In the genomic region with DNA sequence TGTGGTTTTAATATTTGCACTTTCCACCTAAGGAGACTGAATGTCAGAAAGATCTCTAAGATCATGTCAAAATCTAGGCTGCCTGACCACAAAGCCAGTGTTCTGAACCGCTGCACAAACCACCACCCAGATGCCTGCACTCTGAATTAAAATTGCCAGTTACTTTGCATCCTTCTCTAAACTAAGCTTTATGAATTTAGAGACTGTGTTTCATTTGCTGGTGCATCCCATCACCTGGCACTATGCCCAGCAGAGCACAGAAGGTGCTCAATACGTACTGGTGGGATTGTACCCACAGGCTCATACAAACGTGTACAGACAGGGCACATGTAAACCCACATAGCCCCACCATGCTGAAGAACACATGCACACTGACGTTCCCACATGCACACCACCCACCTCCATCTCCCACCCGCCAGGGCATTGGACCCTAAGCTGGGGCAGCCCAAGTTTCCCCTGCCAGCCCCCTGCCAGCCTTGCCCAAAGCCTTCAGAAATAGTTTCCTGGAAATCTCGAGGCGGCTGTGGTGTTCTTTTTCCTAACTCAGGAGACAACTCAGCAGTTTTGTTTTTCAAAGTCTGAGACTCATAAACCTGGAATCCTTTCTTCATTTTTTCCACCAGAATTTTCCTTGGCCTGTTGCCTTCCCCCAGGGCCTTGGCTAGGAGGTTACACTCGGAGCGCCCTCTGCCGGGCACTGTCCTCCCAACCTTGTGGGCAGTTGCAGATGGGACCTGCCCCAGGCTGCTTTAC, we compare ENCODE assay signal across 8 cellular contexts. TPM values are rescaled to one million over a fixed set of nuclear protein-coding genes. Genes with fewer than 3 reads are reported as not detected.
A peak's percentile ranks its signal among the peaks of the same experiment; 100 is the strongest.
DNase-seq lines count a peak whose midpoint lies in the region; ATAC-seq and TF ChIP-seq lines count a peak whose summit lies in the region.

No MANE protein-coding gene starts in this region.

- peak in 1 of 2 experiments; percentile 66; a peak in 3 of 4 replicates for TF ChIP-seq EP300 in SK-N-SH (IDR thresholded peaks at IDR 0.05; ENCODE audit: borderline replicate concordance in 1 of 2, low read depth in 1 of 2, low read length in 1 of 2)
- no peak for TF ChIP-seq EP300 in ovary (IDR thresholded peaks at IDR 0.05)

- H3K27me3 ChIP-seq in SK-N-SH (ENCODE audit: insufficient read depth): no peaks in the 10 kb centered on the region
- H3K27me3 ChIP-seq in ovary: no peaks in the 10 kb centered on the region
- no peaks in the 10 kb centered on the region for H3K27me3 ChIP-seq in thoracic aorta (replicated peaks; ENCODE audit: insufficient read depth)

- TF ChIP-seq POLR2A in NB4 (IDR thresholded peaks at IDR 0.05; ENCODE audit: extremely low read depth, insufficient read length) (no peak), ovary (IDR thresholded peaks at IDR 0.05) (no peak)

- H3K27me3 Mint-ChIP-seq in activated naive CD4-positive, alpha-beta T cell treated with anti-CD3 and anti-CD28 coated beads, Interleukin-2, amount 50 U/mL, for 24 hours: no peaks in the 10 kb centered on the region

- H3K27ac ChIP-seq in SK-N-SH (ENCODE audit: low read depth in 2 of 2, low read length in 1 of 2) (peak overlapping the region; percentile 87 to 98), ovary (peak overlapping the region; percentile 31 to 80), thoracic aorta (peak overlapping the region; percentile 96)

- H3K4me3 Mint-ChIP-seq in activated naive CD4-positive, alpha-beta T cell treated with anti-CD3 and anti-CD28 coated beads, Interleukin-2, amount 50 U/mL, for 24 hours: peak overlapping the region; percentile 69

- no peaks in the 10 kb centered on the region for H3K9me3 ChIP-seq in SK-N-SH
- H3K9me3 ChIP-seq in ovary: no peaks in the 10 kb centered on the region
- H3K9me3 ChIP-seq in thoracic aorta: no peaks in the 10 kb centered on the region

- peak; percentile 93 for TF ChIP-seq RAD21 in SK-N-SH (IDR thresholded peaks at IDR 0.05; ENCODE audit: low read length)

- POLR2A ChIA-PET in SK-N-SH (lab: Yijun Ruan, JAX): interaction anchor here (0.6 to 2.1 kb wide), 4 partner anchors 16 to 60 kb away, joined by 3 to 10 read pairs (median 9); a partner anchor contains a TSS

- peak overlapping the region; percentile 59 for H2AFZ ChIP-seq in SK-N-SH (ENCODE audit: low read depth)

- intact Hi-C loops in ovary (cut with DNase I): loop anchor here in 2 of 4 donors (2.0 to 10.0 kb wide), 2 partner anchors 61 to 67 kb away; a partner anchor contains a TSS

- H3K4me2 ChIP-seq in SK-N-SH: peak overlapping the region; percentile 94

- H3K27ac Mint-ChIP-seq in activated naive CD4-positive, alpha-beta T cell treated with anti-CD3 and anti-CD28 coated beads, Interleukin-2, amount 50 U/mL, for 24 hours: peak overlapping the region; percentile 96

- H3K79me2 ChIP-seq in SK-N-SH (ENCODE audit: insufficient read depth): no peaks in the 10 kb centered on the region

- CTCF ChIA-PET in SK-N-SH (lab: Yijun Ruan, JAX): interaction anchor here (0.5 to 3.6 kb wide), 27 partner anchors 10 to 939 kb away, joined by 3 to 42 read pairs (median 4); a partner anchor contains a TSS

- no peaks in the 10 kb centered on the region for H3K9me3 Mint-ChIP-seq in activated naive CD4-positive, alpha-beta T cell treated with anti-CD3 and anti-CD28 coated beads, Interleukin-2, amount 50 U/mL, for 24 hours

- H3K9ac ChIP-seq in SK-N-SH: peak overlapping the region; percentile 69

- H3K36me3 Mint-ChIP-seq in activated naive CD4-positive, alpha-beta T cell treated with anti-CD3 and anti-CD28 coated beads, Interleukin-2, amount 50 U/mL, for 24 hours: no peaks in the 10 kb centered on the region

- H4K20me1 ChIP-seq in SK-N-SH (ENCODE audit: insufficient read depth): no peaks in the 10 kb centered on the region

- DNase-seq in COLO668 (lab: John Stamatoyannopoulos, UW; ENCODE audit: unreplicated experiment) (peak; percentile 91), NB4 (ENCODE audit: low read depth) (peak; percentile 84), SK-N-SH (peak; percentile 83), globus pallidus (ENCODE audit: low spot score) (peak; percentile 86), ovary (peak; percentile 95 to 97 (median 97)), thoracic aorta (ENCODE audit: low spot score) (peak; percentile 77)

- H3K4me3 ChIP-seq in NB4 (ENCODE audit: low read depth, low read length) (no peak overlapping the region), SK-N-SH (ENCODE audit: low read depth in 2 of 2, low read length in 1 of 2) (peak overlapping the region; percentile 31 to 53; a peak in 3 of 4 replicates), ovary (peak overlapping the region; percentile 20), thoracic aorta (peak overlapping the region; percentile 60)

- peak; percentile 44 for ATAC-seq in GM21576 (IDR thresholded peaks at IDR 0.05; ENCODE audit: unreplicated experiment)
- peak; percentile 63 for ATAC-seq in thoracic aorta (ENCODE audit: insufficient number of reproducible peaks, low FRiP score, low read depth)

- H3K4me1 ChIP-seq in SK-N-SH (ENCODE audit: control insufficient read depth in 1 of 2, insufficient read depth in 2 of 2, low read depth in 1 of 2, low read length in 1 of 2) (peaks cover 38 to 56% of the 10 kb centered on the region in 2 experiments), ovary (ENCODE audit: insufficient read depth) (peaks cover 36% of the 10 kb centered on the region), thoracic aorta (ENCODE audit: control insufficient read depth in 1 of 2, low read depth in 2 of 2) (peaks cover 61 to 97% of the 10 kb centered on the region in 2 donors)

- WGBS in SK-N-SH (ENCODE audit: low lambda C conversion rate): 13% methylated on average over 10 of the region's 10 CpGs
- 4 to 8% (median 7%) methylated on average over 10 of the region's 10 CpGs for WGBS in ovary, 3 donors

- H3K4me1 Mint-ChIP-seq in activated naive CD4-positive, alpha-beta T cell treated with anti-CD3 and anti-CD28 coated beads, Interleukin-2, amount 50 U/mL, for 24 hours: peaks cover 62% of the 10 kb centered on the region

- H3K9me2 ChIP-seq in SK-N-SH: no peaks in the 10 kb centered on the region

- H3K36me3 ChIP-seq in SK-N-SH (replicated peaks in 1 of 2; ENCODE audit: control insufficient read depth in 1 of 2, insufficient read depth in 2 of 2, low read length in 1 of 2) (no peaks in the 10 kb centered on the region), ovary (no peaks in the 10 kb centered on the region), thoracic aorta (no peaks in the 10 kb centered on the region)

- H3F3A ChIP-seq in SK-N-SH (replicated peaks; ENCODE audit: insufficient read depth): peaks cover 43% of the 10 kb centered on the region

- TF ChIP-seq CTCF in NB4 (IDR thresholded peaks at IDR 0.05; ENCODE audit: low read depth, low read length): peak; percentile 87
- TF ChIP-seq CTCF in SK-N-SH (IDR thresholded peaks at IDR 0.05): peak; percentile 98
- TF ChIP-seq CTCF in ovary (IDR thresholded peaks at IDR 0.05): peak; percentile 82 to 91 (median 89)
- TF ChIP-seq CTCF in thoracic aorta (IDR thresholded peaks at IDR 0.05): peak; percentile 89

TF ChIP-seq in SK-N-SH, 30 proteins besides CTCF, POLR2A, EP300 and RAD21 (continues in another document):
- TF ChIP-seq TCF12 (IDR thresholded peaks at IDR 0.05): peak; percentile 64
- TF ChIP-seq POLR2AphosphoS5 (IDR thresholded peaks at IDR 0.05; ENCODE audit: low read depth, low read length): peak; percentile 22; the same call in 1 of the 2 replicates
- no peak for TF ChIP-seq FOXJ3 (CRISPR knock-in tag; IDR thresholded peaks at IDR 0.05)
- TF ChIP-seq CHD2 (IDR thresholded peaks at IDR 0.05; ENCODE audit: low read length, partially characterized antibody): peak; percentile 82
- peak; percentile 60; the same call in 1 of the 2 replicates for TF ChIP-seq TEAD4 (IDR thresholded peaks at IDR 0.05; ENCODE audit: borderline replicate concordance, insufficient read depth)
- TF ChIP-seq NFIC (IDR thresholded peaks at IDR 0.05; ENCODE audit: borderline replicate concordance): peak; percentile 92
- TF ChIP-seq JUND (IDR thresholded peaks at IDR 0.05): peak; percentile 52; the same call in 1 of the 2 replicates
- TF ChIP-seq RFX5 (IDR thresholded peaks at IDR 0.05; ENCODE audit: low read length): 0 out of 2 replicates have a peak, but pooled peaks have one; percentile 33
- peak; percentile 57; the same call in 1 of the 2 replicates for TF ChIP-seq SIN3A (IDR thresholded peaks at IDR 0.05; ENCODE audit: borderline replicate concordance, low read depth, low read length)
- TF ChIP-seq, protein P1, sequence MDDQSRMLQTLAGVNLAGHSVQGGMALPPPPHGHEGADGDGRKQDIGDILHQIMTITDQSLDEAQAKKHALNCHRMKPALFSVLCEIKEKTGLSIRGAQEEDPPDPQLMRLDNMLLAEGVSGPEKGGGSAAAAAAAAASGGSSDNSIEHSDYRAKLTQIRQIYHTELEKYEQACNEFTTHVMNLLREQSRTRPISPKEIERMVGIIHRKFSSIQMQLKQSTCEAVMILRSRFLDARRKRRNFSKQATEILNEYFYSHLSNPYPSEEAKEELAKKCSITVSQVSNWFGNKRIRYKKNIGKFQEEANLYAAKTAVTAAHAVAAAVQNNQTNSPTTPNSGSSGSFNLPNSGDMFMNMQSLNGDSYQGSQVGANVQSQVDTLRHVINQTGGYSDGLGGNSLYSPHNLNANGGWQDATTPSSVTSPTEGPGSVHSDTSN (IDR thresholded peaks at IDR 0.05): peak; percentile 43; the same call in 1 of the 2 replicates

RNA-seq across cellular contexts. Expression of a gene that starts 9.6 kb away (rescaled TPM):
- polyA plus RNA-seq in SK-N-SH (2012; rRNA removed) (1.2 and 1.5 TPM in 2 replicates), ovary (1 to 10 TPM; 4.4 to 6.2 TPM)
- 0.54 and 0.84 TPM in 2 replicates for polyA plus RNA-seq in SK-N-SH (2012; cell fraction: cytosol; rRNA removed)
- 3.0 and 3.6 TPM in 2 replicates for polyA plus RNA-seq in SK-N-SH (2012; cell fraction: nucleus; rRNA removed)
- total RNA-seq in ovary (1 to 10 TPM; 4.1 to 9.4 (median 5.5) TPM), thoracic aorta (10 to 100 TPM; 36.4 to 52.5 TPM)

RNA-seq across cellular contexts. Expression of a gene that starts 59.2 kb away (rescaled TPM):
- polyA plus RNA-seq in SK-N-SH (2012; rRNA removed) (24.5 and 33.4 TPM in 2 replicates), ovary (10 to 100 TPM; 24.1 to 26.6 TPM)
- 18.0 and 25.0 TPM in 2 replicates for polyA plus RNA-seq in SK-N-SH (2012; cell fraction: cytosol; rRNA removed)
- 38.5 and 64.8 TPM in 2 replicates for polyA plus RNA-seq in SK-N-SH (2012; cell fraction: nucleus; rRNA removed)
- total RNA-seq in ovary (10 to 100 TPM; 16.8 to 56.0 (median 42.8) TPM), thoracic aorta (10 to 100 TPM; 47.9 to 81.7 TPM)
